9 cellular contexts compared by ENCODE assay signal in the genomic region with DNA sequence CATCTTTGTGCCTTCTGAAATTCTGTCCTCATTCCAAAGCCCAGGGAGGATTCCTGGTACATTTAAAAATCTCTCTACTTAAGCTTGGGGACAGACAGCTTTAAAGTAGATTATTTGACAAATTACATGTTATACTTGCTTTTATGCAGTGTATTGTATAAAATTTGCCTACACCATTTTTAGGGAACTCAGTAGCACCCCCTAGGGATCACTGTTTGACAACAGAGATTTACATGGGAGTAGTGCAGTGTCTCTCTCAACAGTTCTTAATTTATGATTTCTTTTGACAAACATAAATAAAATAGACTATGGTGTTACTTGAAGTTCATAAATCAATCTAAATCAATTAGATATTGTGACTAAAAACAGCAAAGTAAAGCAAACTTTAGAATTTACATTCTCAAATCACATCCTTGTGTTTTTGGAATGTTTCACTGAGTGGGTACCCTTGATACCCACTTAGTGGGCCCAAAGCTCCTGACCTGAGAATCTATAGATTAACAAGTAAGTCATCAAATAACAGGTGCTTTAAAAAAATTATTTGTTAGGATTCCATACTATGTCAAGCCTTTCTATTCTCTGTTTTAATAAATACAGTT.
DNase-seq lines count a peak whose midpoint lies in the region; ATAC-seq, FAIRE-seq and TF ChIP-seq lines count a peak whose summit lies in the region.
"Had no signal": no experiment of that assay in that cellular context is flagged by ENCODE, and none has a peak within 500 bp of the region (broad histone marks: within the 10 kb centered on the region; RNA-seq: fewer than 3 reads in every experiment).

No MANE protein-coding gene starts in this region.

- H3K27me3 ChIP-seq in GM12878 (replicated peaks in 1 of 2; ENCODE audit: control insufficient read depth in 2 of 2, insufficient read depth in 2 of 2, low read length in 1 of 2) (no peaks in the 10 kb centered on the region), tibial artery (no peaks in the 10 kb centered on the region)

- no peak overlapping the region for H3K4me2 ChIP-seq in GM12878 (ENCODE audit: control insufficient read depth, insufficient read depth)

- SMC1A ChIA-PET in GM12878 (lab: Charles Lee; ENCODE audit: uncharacterized antibody, unreplicated experiment), result interaction anchor here (0.7 to 1.0 kb wide), 2 partner anchors 15 to 1940 kb away, joined by 3 read pairs; no protein-coding TSS in a partner anchor

- no peaks in the 10 kb centered on the region for H3K79me2 ChIP-seq in GM12878 (ENCODE audit: control insufficient read depth, insufficient read depth, low read length)

- H3K36me3 ChIP-seq in GM12878 (ENCODE audit: control insufficient read depth in 2 of 2, insufficient read depth in 2 of 2, low read length in 1 of 2), result no peaks in the 10 kb centered on the region
- no peaks in the 10 kb centered on the region for H3K36me3 ChIP-seq in tibial artery

- in situ Hi-C loops in GM12878 (cut with MboI), result no loop called here

- DNase-seq in GM10266 (ENCODE audit: extremely low spot score), result no peak
- peak; percentile 11 for DNase-seq in MV-4-11 (lab: John Stamatoyannopoulos, UW)
- no peak for DNase-seq in GM12878 (ENCODE audit: low read depth, low spot score)
- DNase-seq in nephron progenitor cell, result no peak
- no peak for DNase-seq in GM12892 (ENCODE audit: insufficient read length)
- DNase-seq in coronary artery (ENCODE audit: low spot score), result no peak
- DNase-seq in tibial artery, result no peak
- DNase-seq: activated B cell treated with CpG ODN at 0.5 μM for 24 hours had no signal

- no peaks in the 10 kb centered on the region for H3K4me1 ChIP-seq in GM12878 (ENCODE audit: control insufficient read depth, insufficient read depth, low read length)
- peaks cover 0 to 8% (median 1%) of the 10 kb centered on the region in 4 donors for H3K4me1 ChIP-seq in tibial artery

- H2AFZ ChIP-seq in GM12878 (ENCODE audit: control insufficient read depth, low read depth, low read length), result no peak overlapping the region

- H3K27ac Mint-ChIP-seq in nephron progenitor cell, result no peak overlapping the region
- H3K27ac Mint-ChIP-seq: activated B cell treated with CpG ODN at 0.5 μM for 24 hours had no signal

- H3K9ac ChIP-seq in GM12878 (ENCODE audit: control insufficient read depth, insufficient read depth, low read length), result no peak overlapping the region

- TF ChIP-seq CTCF in GM10266 (IDR thresholded peaks at IDR 0.05; ENCODE audit: control insufficient read depth, insufficient read depth, low read depth, missing control alignments) (peak; percentile 26), GM12878 (IDR thresholded peaks at IDR 0.05 in 2 of 3, conservative IDR thresholded peaks at IDR 0.05 in 1 of 3; ENCODE audit: control insufficient read depth in 2 of 3, extremely low read depth in 1 of 3, insufficient read depth in 1 of 3, low read depth in 3 of 3, low read length in 3 of 3) (peak; percentile 14 to 34 (median 27); a peak in 4 of 6 replicates), nephron progenitor cell (IDR thresholded peaks at IDR 0.05) (peak; percentile 28), coronary artery (IDR thresholded peaks at IDR 0.05) (no peak), tibial artery (IDR thresholded peaks at IDR 0.05) (no peak)

- H3K27ac ChIP-seq in GM12878 (ENCODE audit: control insufficient read depth, insufficient read depth) (no peak overlapping the region), coronary artery (no peak overlapping the region), tibial artery (no peak overlapping the region)

- H3K4me3 ChIP-seq in GM12878 (no peak overlapping the region), coronary artery (no peak overlapping the region), tibial artery (no peak overlapping the region)

- peaks cover 6% of the 10 kb centered on the region for H3K27me3 Mint-ChIP-seq in nephron progenitor cell (ENCODE audit: low read depth, poor library complexity)
- H3K27me3 Mint-ChIP-seq: activated B cell treated with CpG ODN at 0.5 μM for 24 hours had no signal

- H3K9me3 Mint-ChIP-seq in nephron progenitor cell, result peaks cover 16% of the 10 kb centered on the region

- TF ChIP-seq POLR2A in GM12878 (IDR thresholded peaks at IDR 0.05; ENCODE audit: low read depth, low read length) (no peak), GM12892 (IDR thresholded peaks at IDR 0.05; ENCODE audit: low read depth, low read length) (no peak)

- no peaks in the 10 kb centered on the region for H3K36me3 Mint-ChIP-seq in nephron progenitor cell (ENCODE audit: low read depth)

- TF ChIP-seq RAD21 in GM12878 (IDR thresholded peaks at IDR 0.05; ENCODE audit: insufficient read depth, low read depth, low read length), result 0 out of 2 replicates have a peak, but pooled peaks have one; percentile 12

- TF ChIP-seq EP300 in GM12878 (IDR thresholded peaks at IDR 0.05; ENCODE audit: borderline replicate concordance in 1 of 2, control insufficient read depth in 1 of 2, low read depth in 2 of 2, low read length in 2 of 2), result no peak

- peak; percentile 38; the same call in 2 of the 3 replicates for ATAC-seq in GM12878
- ATAC-seq in esophagus mucosa, result no peak

- RAD21 ChIA-PET in GM12878 (lab: Charles Lee; ENCODE audit: unreplicated experiment), result no interaction called here

- no TSS peak for BruUV-seq in GM12878 (replicated peaks; lab: Mats Ljungman, UMichigan)

- no peak overlapping the region for H3K4me3 Mint-ChIP-seq in nephron progenitor cell
- H3K4me3 Mint-ChIP-seq: activated B cell treated with CpG ODN at 0.5 μM for 24 hours had no signal

- CTCF ChIA-PET in GM12878 (lab: Yijun Ruan, JAX), result interaction anchor here (0.6 to 2.1 kb wide), 6 partner anchors 8 to 213 kb away, joined by 3 to 6 read pairs (median 4); no protein-coding TSS in a partner anchor

- no peak for FAIRE-seq in GM12878 (lab: Jason Lieb, UNC)
- FAIRE-seq in GM12892 (lab: Jason Lieb, UNC), result no peak

- POLR2A ChIA-PET in GM12878 (lab: Charles Lee), result no interaction called here

- H3K9me3 ChIP-seq in GM12878 (replicated peaks; ENCODE audit: control insufficient read depth, insufficient read depth, low read length) (no peaks in the 10 kb centered on the region; the same call in 2 of the 3 replicates), tibial artery (peaks cover 0 to 3% (median 0%) of the 10 kb centered on the region in 3 donors)

- intact Hi-C loops in GM12878 (cut with micrococcal nuclease; ENCODE audit: unreplicated experiment) (no loop called here), tibial artery (cut with DNase I; ENCODE audit: low total_unique reads) (no loop called here)

- no peaks in the 10 kb centered on the region for H4K20me1 ChIP-seq in GM12878 (ENCODE audit: control insufficient read depth, insufficient read depth)

- H3K4me1 Mint-ChIP-seq in nephron progenitor cell, result peaks cover 18% of the 10 kb centered on the region
- H3K4me1 Mint-ChIP-seq: activated B cell treated with CpG ODN at 0.5 μM for 24 hours had no signal

TF ChIP-seq in GM12878, 131 proteins besides CTCF, POLR2A, EP300 and RAD21:
- TF ChIP-seq PAX8 (IDR thresholded peaks at IDR 0.05) (no peak), ZZZ3 (IDR thresholded peaks at IDR 0.05; ENCODE audit: control insufficient read depth, insufficient read length, low read depth) (no peak), RFX5 (IDR thresholded peaks at IDR 0.05; ENCODE audit: low read depth, low read length) (no peak), KDM1A (IDR thresholded peaks at IDR 0.05; ENCODE audit: borderline replicate concordance) (no peak), ZNF622 (IDR thresholded peaks at IDR 0.05) (no peak), TBL1XR1 (IDR thresholded peaks at IDR 0.05; ENCODE audit: low read depth, low read length) (no peak), SPI1 (IDR thresholded peaks at IDR 0.05; ENCODE audit: borderline replicate concordance, insufficient read depth, low read depth, low read length) (no peak), WRNIP1 (IDR thresholded peaks at IDR 0.05; ENCODE audit: borderline replicate concordance, low read depth, low read length) (no peak), RAD51 (IDR thresholded peaks at IDR 0.05) (no peak), MEF2A (IDR thresholded peaks at IDR 0.05; ENCODE audit: insufficient read depth, low read depth, low read length) (no peak), FOS (IDR thresholded peaks at IDR 0.05; ENCODE audit: borderline replicate concordance, extremely low read depth, insufficient read length) (no peak), ATF7 (IDR thresholded peaks at IDR 0.05; ENCODE audit: low read depth) (no peak), NR2C1 (IDR thresholded peaks at IDR 0.05) (no peak)
- TF ChIP-seq, protein P1, sequence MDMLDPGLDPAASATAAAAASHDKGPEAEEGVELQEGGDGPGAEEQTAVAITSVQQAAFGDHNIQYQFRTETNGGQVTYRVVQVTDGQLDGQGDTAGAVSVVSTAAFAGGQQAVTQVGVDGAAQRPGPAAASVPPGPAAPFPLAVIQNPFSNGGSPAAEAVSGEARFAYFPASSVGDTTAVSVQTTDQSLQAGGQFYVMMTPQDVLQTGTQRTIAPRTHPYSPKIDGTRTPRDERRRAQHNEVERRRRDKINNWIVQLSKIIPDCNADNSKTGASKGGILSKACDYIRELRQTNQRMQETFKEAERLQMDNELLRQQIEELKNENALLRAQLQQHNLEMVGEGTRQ (IDR thresholded peaks at IDR 0.05; ENCODE audit: borderline replicate concordance, low read depth, low read length), result no peak
- TF ChIP-seq, protein P2, sequence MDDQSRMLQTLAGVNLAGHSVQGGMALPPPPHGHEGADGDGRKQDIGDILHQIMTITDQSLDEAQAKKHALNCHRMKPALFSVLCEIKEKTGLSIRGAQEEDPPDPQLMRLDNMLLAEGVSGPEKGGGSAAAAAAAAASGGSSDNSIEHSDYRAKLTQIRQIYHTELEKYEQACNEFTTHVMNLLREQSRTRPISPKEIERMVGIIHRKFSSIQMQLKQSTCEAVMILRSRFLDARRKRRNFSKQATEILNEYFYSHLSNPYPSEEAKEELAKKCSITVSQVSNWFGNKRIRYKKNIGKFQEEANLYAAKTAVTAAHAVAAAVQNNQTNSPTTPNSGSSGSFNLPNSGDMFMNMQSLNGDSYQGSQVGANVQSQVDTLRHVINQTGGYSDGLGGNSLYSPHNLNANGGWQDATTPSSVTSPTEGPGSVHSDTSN (IDR thresholded peaks at IDR 0.05; ENCODE audit: insufficient replicate concordance, low read depth, low read length), result no peak
- TF ChIP-seq, protein P3, sequence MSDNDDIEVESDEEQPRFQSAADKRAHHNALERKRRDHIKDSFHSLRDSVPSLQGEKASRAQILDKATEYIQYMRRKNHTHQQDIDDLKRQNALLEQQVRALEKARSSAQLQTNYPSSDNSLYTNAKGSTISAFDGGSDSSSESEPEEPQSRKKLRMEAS (IDR thresholded peaks at IDR 0.05; ENCODE audit: low read depth, low read length), result no peak

Comparison
In these comparisons a context has a peak if more than half of its experiments do, and no peak if none do; other contexts are left out.
1. CTCF ChIP-seq: peak in GM10266 (single experiment), GM12878 (3 of 3) and nephron progenitor cell (single experiment); none in coronary artery (single experiment) and tibial artery (0 of 2).